Comparison of ENCODE assay signal across 16 cellular contexts in the genomic region with DNA sequence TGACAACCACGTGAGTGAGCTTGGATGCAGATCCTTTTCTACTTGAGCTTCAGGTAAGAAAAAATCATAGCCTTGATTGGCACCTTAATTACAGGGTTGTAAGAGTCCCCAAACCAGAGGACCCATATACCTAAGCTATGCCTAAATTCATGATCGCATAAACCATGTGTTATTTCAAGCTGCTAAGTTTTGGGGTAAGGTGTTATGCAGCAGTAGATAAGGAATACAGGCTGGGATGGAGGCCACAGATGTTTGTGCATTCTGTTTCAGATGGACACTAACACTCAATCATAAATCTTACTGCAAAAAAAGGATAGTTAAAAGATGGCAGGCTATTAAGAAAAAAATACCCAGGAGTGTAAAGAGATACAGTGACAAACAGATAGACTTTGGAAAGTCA.
DNase-seq lines count a peak whose midpoint lies in the region; ATAC-seq, FAIRE-seq and TF ChIP-seq lines count a peak whose summit lies in the region.
"Had no signal": no experiment of that assay in that cellular context is flagged by ENCODE, and none has a peak within 500 bp of the region (broad histone marks: within the 10 kb centered on the region; RNA-seq: fewer than 3 reads in every experiment).

No MANE protein-coding gene starts in this region.

- peak overlapping the region; percentile 83 for H3K27ac Mint-ChIP-seq in activated CD8-positive, alpha-beta T cell treated with anti-CD3 and anti-CD28 coated beads, Interleukin-2, amount 10 ng/mL, durations not matched to agents 7 days and 5 days
- no peak overlapping the region for H3K27ac Mint-ChIP-seq in activated CD8-positive, alpha-beta T cell treated with anti-CD3 and anti-CD28 coated beads for 36 hours
- peak overlapping the region in 2 of 3 donors; percentile 32 to 86 for H3K27ac Mint-ChIP-seq in CD4-positive, CD25-positive, alpha-beta regulatory T cell
- H3K27ac Mint-ChIP-seq in Caco-2 (ENCODE audit: unreplicated experiment): no peak overlapping the region

- POLR2A ChIA-PET in activated CD8-positive, alpha-beta T cell treated with anti-CD3 and anti-CD28 coated beads, Interleukin-2, amount 10 ng/mL, durations not matched to agents 7 days and 5 days (lab: Charles Lee): no interaction called here
- POLR2A ChIA-PET in activated CD8-positive, alpha-beta T cell treated with anti-CD3 and anti-CD28 coated beads for 36 hours (lab: Charles Lee): no interaction called here
- POLR2A ChIA-PET in GM12878 (lab: Charles Lee): no interaction called here
- POLR2A ChIA-PET in Caco-2 (lab: Charles Lee): no interaction called here

- H3K36me3 Mint-ChIP-seq in activated CD8-positive, alpha-beta T cell treated with anti-CD3 and anti-CD28 coated beads, Interleukin-2, amount 10 ng/mL, durations not matched to agents 7 days and 5 days (ENCODE audit: low read depth): peaks cover 15% of the 10 kb centered on the region
- peaks cover 3% of the 10 kb centered on the region for H3K36me3 Mint-ChIP-seq in activated CD8-positive, alpha-beta T cell treated with anti-CD3 and anti-CD28 coated beads for 36 hours (ENCODE audit: low read depth)
- no peaks in the 10 kb centered on the region for H3K36me3 Mint-ChIP-seq in CD4-positive, CD25-positive, alpha-beta regulatory T cell
- no peaks in the 10 kb centered on the region for H3K36me3 Mint-ChIP-seq in Caco-2 (ENCODE audit: insufficient read depth, unreplicated experiment)

- H3K27me3 Mint-ChIP-seq in activated CD8-positive, alpha-beta T cell treated with anti-CD3 and anti-CD28 coated beads, Interleukin-2, amount 10 ng/mL, durations not matched to agents 7 days and 5 days (ENCODE audit: low read depth): no peaks in the 10 kb centered on the region
- no peaks in the 10 kb centered on the region for H3K27me3 Mint-ChIP-seq in activated CD8-positive, alpha-beta T cell treated with anti-CD3 and anti-CD28 coated beads for 36 hours
- peaks cover 4% of the 10 kb centered on the region for H3K27me3 Mint-ChIP-seq in CD4-positive, CD25-positive, alpha-beta regulatory T cell
- H3K27me3 Mint-ChIP-seq in Caco-2 (ENCODE audit: insufficient read depth, unreplicated experiment): peaks cover 4% of the 10 kb centered on the region

- SMC1A ChIA-PET in GM12878 (lab: Charles Lee; ENCODE audit: uncharacterized antibody, unreplicated experiment): interaction anchor here (0.9 to 1.6 kb wide), 6 partner anchors 12 to 85 kb away, joined by 3 to 8 read pairs (median 4); no protein-coding TSS in a partner anchor

- no peak for DNase-seq in activated CD8-positive, alpha-beta T cell treated with anti-CD3 and anti-CD28 coated beads, Interleukin-2, amount 10 ng/mL, durations not matched to agents 7 days and 5 days
- no peak for DNase-seq in activated CD8-positive, alpha-beta T cell treated with anti-CD3 and anti-CD28 coated beads for 36 hours
- DNase-seq in CD4-positive, CD25-positive, alpha-beta regulatory T cell: no peak
- DNase-seq in GM19239 (ENCODE audit: insufficient read length, low spot score) (no peak), GM12878 (ENCODE audit: low read depth, low spot score) (no peak), Caco-2 (no peak)
- DNase-seq: C1 segment of cervical spinal cord, KG1, NCI-H1092 treated with DMSO at 0.1 percent for 48 hours, NCI-H2081 treated with DMSO at 0.1 percent for 48 hours, NCI-H510A treated with DMSO at 0.1 percent for 48 hours, PC-9, SJCRH30 had no signal

- WGBS in GM12878 (ENCODE audit: insufficient coverage, insufficient replicate concordance, low lambda C conversion rate, missing lambda C conversion rate): 65% methylated on average over 2 of the region's 2 CpGs

- peaks cover 9% of the 10 kb centered on the region for H3K4me1 ChIP-seq in CD4-positive, CD25-positive, alpha-beta regulatory T cell (ENCODE audit: control insufficient read depth, insufficient read depth, low read length, poor library complexity, severe bottlenecking)
- H3K4me1 ChIP-seq in GM12878 (ENCODE audit: control insufficient read depth, insufficient read depth, low read length): no peaks in the 10 kb centered on the region
- no peaks in the 10 kb centered on the region for H3K4me1 ChIP-seq in Caco-2
- H3K4me1 ChIP-seq: SJCRH30 had no signal

- no peak for TF ChIP-seq POLR2A in GM12878 (IDR thresholded peaks at IDR 0.05; ENCODE audit: low read depth, low read length)

- peak overlapping the region; percentile 51 for H3K27ac ChIP-seq in CD4-positive, CD25-positive, alpha-beta regulatory T cell (ENCODE audit: insufficient read depth, low read length, poor library complexity, severe bottlenecking)
- no peak overlapping the region for H3K27ac ChIP-seq in GM12878 (ENCODE audit: control insufficient read depth, insufficient read depth)
- H3K27ac ChIP-seq: PC-9, SJCRH30 had no signal

- H3K36me3 ChIP-seq in CD4-positive, CD25-positive, alpha-beta regulatory T cell (ENCODE audit: control insufficient read depth, insufficient read depth, low read length): no peaks in the 10 kb centered on the region
- H3K36me3 ChIP-seq in GM12878 (ENCODE audit: control insufficient read depth in 2 of 2, insufficient read depth in 2 of 2, low read length in 1 of 2): no peaks in the 10 kb centered on the region
- H3K36me3 ChIP-seq in Caco-2 (ENCODE audit: control insufficient read depth, insufficient read depth, low read length): no peaks in the 10 kb centered on the region
- H3K36me3 ChIP-seq: SJCRH30 had no signal

- RAD21 ChIA-PET in GM12878 (lab: Charles Lee; ENCODE audit: unreplicated experiment): interaction anchor here (1.4 to 2.3 kb wide), 2 partner anchors 40 to 44 kb away, joined by 3 to 22 read pairs; no protein-coding TSS in a partner anchor

- TF ChIP-seq EP300 in GM12878 (IDR thresholded peaks at IDR 0.05; ENCODE audit: borderline replicate concordance in 1 of 2, control insufficient read depth in 1 of 2, low read depth in 2 of 2, low read length in 2 of 2): no peak

- H3K4me2 ChIP-seq in GM12878 (ENCODE audit: control insufficient read depth, insufficient read depth): 0 out of 2 replicates have a peak overlapping the region, but pooled peaks have one; percentile 60
- H3K4me2 ChIP-seq: PC-9 had no signal

- intact Hi-C loops in activated CD8-positive, alpha-beta T cell treated with anti-CD3 and anti-CD28 coated beads for 36 hours (cut with micrococcal nuclease): loop anchor here (2.0 to 10.0 kb wide), 2 partner anchors 47 to 87 kb away; no protein-coding TSS in a partner anchor
- intact Hi-C loops in GM12878 (cut with micrococcal nuclease; ENCODE audit: unreplicated experiment): loop anchor here (2.0 to 5.0 kb wide), 2 partner anchors 45 to 85 kb away; no protein-coding TSS in a partner anchor
- intact Hi-C loops in Caco-2 (cut with micrococcal nuclease; ENCODE audit: unreplicated experiment): no loop called here

- H4K20me1 ChIP-seq in GM12878 (ENCODE audit: control insufficient read depth, insufficient read depth): no peaks in the 10 kb centered on the region

- TF ChIP-seq CTCF in activated CD8-positive, alpha-beta T cell treated with anti-CD3 and anti-CD28 coated beads for 36 hours (IDR thresholded peaks at IDR 0.05): no peak
- TF ChIP-seq CTCF in GM12878 (IDR thresholded peaks at IDR 0.05 in 2 of 3, conservative IDR thresholded peaks at IDR 0.05 in 1 of 3; ENCODE audit: control insufficient read depth in 2 of 3, extremely low read depth in 1 of 3, insufficient read depth in 1 of 3, low read depth in 3 of 3, low read length in 3 of 3) (no peak), Caco-2 (IDR thresholded peaks at IDR 0.05; ENCODE audit: insufficient read depth in 1 of 2, low read depth in 1 of 2, low read length in 1 of 2, severe bottlenecking in 1 of 2, unreplicated experiment in 1 of 2) (no peak)

- H3K9me3 ChIP-seq in CD4-positive, CD25-positive, alpha-beta regulatory T cell (ENCODE audit: control insufficient read depth in 2 of 2, low read length in 2 of 2): no peaks in the 10 kb centered on the region
- no peaks in the 10 kb centered on the region; the same call in 2 of the 3 replicates for H3K9me3 ChIP-seq in GM12878 (replicated peaks; ENCODE audit: control insufficient read depth, insufficient read depth, low read length)
- no peaks in the 10 kb centered on the region for H3K9me3 ChIP-seq in Caco-2
- H3K9me3 ChIP-seq: SJCRH30 had no signal

- H3K4me1 Mint-ChIP-seq in activated CD8-positive, alpha-beta T cell treated with anti-CD3 and anti-CD28 coated beads, Interleukin-2, amount 10 ng/mL, durations not matched to agents 7 days and 5 days (ENCODE audit: low read depth): peaks cover 57% of the 10 kb centered on the region
- H3K4me1 Mint-ChIP-seq in activated CD8-positive, alpha-beta T cell treated with anti-CD3 and anti-CD28 coated beads for 36 hours (ENCODE audit: low read depth): peaks cover 36% of the 10 kb centered on the region
- peaks cover 8 to 43% (median 21%) of the 10 kb centered on the region in 4 donors for H3K4me1 Mint-ChIP-seq in CD4-positive, CD25-positive, alpha-beta regulatory T cell
- H3K4me1 Mint-ChIP-seq in Caco-2 (ENCODE audit: low read depth, unreplicated experiment): no peaks in the 10 kb centered on the region

- BruUV-seq in GM12878 (replicated peaks; lab: Mats Ljungman, UMichigan) (no TSS peak), Caco-2 (replicated peaks; lab: Mats Ljungman, UMichigan) (no TSS peak)

- H3K27me3 ChIP-seq in CD4-positive, CD25-positive, alpha-beta regulatory T cell (ENCODE audit: control insufficient read depth, insufficient read depth, low read length): no peaks in the 10 kb centered on the region
- H3K27me3 ChIP-seq in GM12878 (replicated peaks in 1 of 2; ENCODE audit: control insufficient read depth in 2 of 2, insufficient read depth in 2 of 2, low read length in 1 of 2) (no peaks in the 10 kb centered on the region), Caco-2 (replicated peaks; ENCODE audit: control insufficient read depth, insufficient read depth, low read length) (no peaks in the 10 kb centered on the region)
- H3K27me3 ChIP-seq: SJCRH30 had no signal

- peak overlapping the region; percentile 81 for H3K4me3 ChIP-seq in CD4-positive, CD25-positive, alpha-beta regulatory T cell (ENCODE audit: low read depth, low read length)
- H3K4me3 ChIP-seq in GM12878 (0 out of 2 replicates have a peak overlapping the region, but pooled peaks have one; percentile 29), Caco-2 (ENCODE audit: low read depth, low read length) (no peak overlapping the region)
- H3K4me3 ChIP-seq: PC-9, SJCRH30 had no signal

- no peak for ATAC-seq in activated CD8-positive, alpha-beta T cell treated with anti-CD3 and anti-CD28 coated beads, Interleukin-2, amount 10 ng/mL, durations not matched to agents 7 days and 5 days
- ATAC-seq in activated CD8-positive, alpha-beta T cell treated with anti-CD3 and anti-CD28 coated beads for 36 hours: no peak
- ATAC-seq in CD4-positive, CD25-positive, alpha-beta regulatory T cell (ENCODE audit: low read depth in 2 of 2): no peak
- no peak for ATAC-seq in GM12878
- ATAC-seq in GM19455 (IDR thresholded peaks at IDR 0.05; ENCODE audit: unreplicated experiment): no peak
- no peak for ATAC-seq in GM21619 (IDR thresholded peaks at IDR 0.05; ENCODE audit: unreplicated experiment)

- FAIRE-seq in GM19239 (lab: Jason Lieb, UNC): peak; percentile 52
- no peak for FAIRE-seq in GM12878 (lab: Jason Lieb, UNC)
- FAIRE-seq: H1 had no signal

- no peak for TF ChIP-seq RAD21 in GM12878 (IDR thresholded peaks at IDR 0.05; ENCODE audit: insufficient read depth, low read depth, low read length)

- no peak overlapping the region for H3K9ac ChIP-seq in GM12878 (ENCODE audit: control insufficient read depth, insufficient read depth, low read length)

- CTCF ChIA-PET in activated CD8-positive, alpha-beta T cell treated with anti-CD3 and anti-CD28 coated beads, Interleukin-2, amount 10 ng/mL, durations not matched to agents 7 days and 5 days (lab: Charles Lee): interaction anchor here (2.3 kb wide), 1 partner anchor 14 kb away, joined by 25 read pairs; no protein-coding TSS in a partner anchor
- CTCF ChIA-PET in activated CD8-positive, alpha-beta T cell treated with anti-CD3 and anti-CD28 coated beads for 36 hours (lab: Charles Lee): interaction anchor here (0.7 to 1.7 kb wide), 2 partner anchors 12 to 45 kb away, joined by 3 to 5 read pairs; no protein-coding TSS in a partner anchor
- CTCF ChIA-PET in GM12878 (lab: Yijun Ruan, JAX): interaction anchor here (1.0 kb wide), 1 partner anchor 14 kb away, joined by 5 read pairs; no protein-coding TSS in a partner anchor
- CTCF ChIA-PET in Caco-2 (lab: Charles Lee): no interaction called here

- H3K9me3 Mint-ChIP-seq in activated CD8-positive, alpha-beta T cell treated with anti-CD3 and anti-CD28 coated beads, Interleukin-2, amount 10 ng/mL, durations not matched to agents 7 days and 5 days (ENCODE audit: insufficient read depth): no peaks in the 10 kb centered on the region
- H3K9me3 Mint-ChIP-seq in activated CD8-positive, alpha-beta T cell treated with anti-CD3 and anti-CD28 coated beads for 36 hours: peaks cover 3% of the 10 kb centered on the region
- no peaks in the 10 kb centered on the region for H3K9me3 Mint-ChIP-seq in CD4-positive, CD25-positive, alpha-beta regulatory T cell
- H3K9me3 Mint-ChIP-seq in Caco-2 (ENCODE audit: unreplicated experiment): no peaks in the 10 kb centered on the region

- no peaks in the 10 kb centered on the region for H3K79me2 ChIP-seq in GM12878 (ENCODE audit: control insufficient read depth, insufficient read depth, low read length)

- peak overlapping the region; percentile 82 for H3K4me3 Mint-ChIP-seq in activated CD8-positive, alpha-beta T cell treated with anti-CD3 and anti-CD28 coated beads, Interleukin-2, amount 10 ng/mL, durations not matched to agents 7 days and 5 days
- no peak overlapping the region for H3K4me3 Mint-ChIP-seq in activated CD8-positive, alpha-beta T cell treated with anti-CD3 and anti-CD28 coated beads for 36 hours
- H3K4me3 Mint-ChIP-seq in CD4-positive, CD25-positive, alpha-beta regulatory T cell: no peak overlapping the region
- H3K4me3 Mint-ChIP-seq in Caco-2 (ENCODE audit: unreplicated experiment): no peak overlapping the region

- in situ Hi-C loops in GM12878 (cut with MboI): no loop called here

- no peak overlapping the region for H2AFZ ChIP-seq in GM12878 (ENCODE audit: control insufficient read depth, low read depth, low read length)
- H2AFZ ChIP-seq: PC-9 had no signal

Comparison
In these comparisons a context has a peak if more than half of its experiments do, and no peak if none do; other contexts are left out.
1. H3K27ac Mint-ChIP-seq: peak in activated CD8-positive, alpha-beta T cell treated with anti-CD3 and anti-CD28 coated beads, Interleukin-2, amount 10 ng/mL, durations not matched to agents 7 days and 5 days (single experiment) and CD4-positive, CD25-positive, alpha-beta regulatory T cell (2 of 3); none in activated CD8-positive, alpha-beta T cell treated with anti-CD3 and anti-CD28 coated beads for 36 hours (single experiment) and Caco-2 (single experiment).